1 cellular context compared by ENCODE assay signal in genomic region chr9:135070198-135070951, GRCh38.
TF ChIP-seq lines count a peak whose summit lies in the region.

No MANE protein-coding gene starts in this region.

TF ChIP-seq in neural cell, 6 proteins besides CTCF, POLR2A, EP300 and RAD21 (continued from another document):
- TF ChIP-seq REST (IDR thresholded peaks at IDR 0.05; ENCODE audit: borderline replicate concordance) (peak; percentile 82), MXI1 (conservative IDR thresholded peaks at IDR 0.05; ENCODE audit: poor library complexity, severe bottlenecking) (peak; percentile 27)
